Comparison of ENCODE assay signal across 8 cellular contexts in genomic region chr15:70100495-70101331, GRCh38. TPM values are rescaled to one million over a fixed set of nuclear protein-coding genes. Genes with fewer than 3 reads are reported as not detected.
A peak's percentile ranks its signal among the peaks of the same experiment; 100 is the strongest.
DNase-seq lines count a peak whose midpoint lies in the region; ATAC-seq and TF ChIP-seq lines count a peak whose summit lies in the region.

No MANE protein-coding gene starts in this region.

- no peak overlapping the region for H3K27ac ChIP-seq in CD4-positive, alpha-beta memory T cell (ENCODE audit: low read depth, low read length)
- H3K27ac ChIP-seq in ascending aorta = no peak overlapping the region

- peaks cover 0 to 7% (median 0%) of the 10 kb centered on the region in 8 donors for H3K9me3 Mint-ChIP-seq in CD4-positive, alpha-beta memory T cell

- in situ Hi-C loops in KBM-7 (cut with MboI; ENCODE audit: low pct_unique_long_range_greater_than_20kb, low sequenced_read_pairs) = no loop called here

- POLR2A ChIA-PET in CD4-positive, alpha-beta memory T cell (lab: Charles Lee; ENCODE audit: partially characterized antibody) = interaction anchor here (0.9 to 10.4 kb wide), 19 partner anchors 13 to 648 kb away, joined by 3 to 285 read pairs (median 10); partner anchors contain the start of gene RPLP1

- H3K27me3 ChIP-seq in CD4-positive, alpha-beta memory T cell (ENCODE audit: insufficient read depth, low read length) = no peaks in the 10 kb centered on the region
- H3K27me3 ChIP-seq in ascending aorta = no peaks in the 10 kb centered on the region

- peaks cover 0 to 17% of the 10 kb centered on the region in 2 donors for H3K36me3 Mint-ChIP-seq in CD4-positive, alpha-beta memory T cell

- TF ChIP-seq CTCF in ascending aorta (IDR thresholded peaks at IDR 0.05) = peak; percentile 28 to 45 (median 39)

- H3K4me1 ChIP-seq in CD4-positive, alpha-beta memory T cell (ENCODE audit: insufficient read depth, low read length) = peaks cover 30% of the 10 kb centered on the region
- peaks cover 4 to 16% of the 10 kb centered on the region in 2 donors for H3K4me1 ChIP-seq in ascending aorta

- no peak for ATAC-seq in HG02798 (IDR thresholded peaks at IDR 0.05; ENCODE audit: poor library complexity, unreplicated experiment)

- H3K36me3 ChIP-seq in CD4-positive, alpha-beta memory T cell (ENCODE audit: insufficient read depth, low read length) = no peaks in the 10 kb centered on the region
- no peaks in the 10 kb centered on the region for H3K36me3 ChIP-seq in ascending aorta

- H3K4me3 Mint-ChIP-seq in CD4-positive, alpha-beta memory T cell = peak overlapping the region; percentile 72 to 98 (median 88)

- peak; percentile 69 to 78 (median 74) for DNase-seq in CD4-positive, alpha-beta memory T cell
- DNase-seq in KBM-7 (peak; percentile 76), T-helper 2 cell (peak; percentile 39 to 80 (median 60)), ascending aorta (ENCODE audit: low spot score in 2 of 2) (peak in 1 of 2 donors; percentile 79), iris pigment epithelial cell (ENCODE audit: low read depth) (peak; percentile 80), NCI-H1048 (lab: John Stamatoyannopoulos, UW) (no peak)
- DNase-seq in stimulated activated CD4-positive, alpha-beta T cell treated with anti-CD3 and anti-CD28 coated beads, Interleukin-15, amount 100 ng/mL, for 48 hours (ENCODE audit: low read depth in 2 of 2) = peak; percentile 41 to 61

- H3K4me1 Mint-ChIP-seq in CD4-positive, alpha-beta memory T cell = peaks cover 10 to 38% (median 21%) of the 10 kb centered on the region in 4 donors

- no peaks in the 10 kb centered on the region for H3K9me3 ChIP-seq in CD4-positive, alpha-beta memory T cell (ENCODE audit: control insufficient read depth in 1 of 2, low read length in 2 of 2)
- H3K9me3 ChIP-seq in ascending aorta = no peaks in the 10 kb centered on the region

- H3K27me3 Mint-ChIP-seq in CD4-positive, alpha-beta memory T cell = peaks cover 2 to 9% of the 10 kb centered on the region in 2 donors

- H3K4me3 ChIP-seq in CD4-positive, alpha-beta memory T cell (ENCODE audit: low read length in 2 of 2) = peak overlapping the region in 1 of 2 donors; percentile 81
- peak overlapping the region; percentile 43 to 46 for H3K4me3 ChIP-seq in ascending aorta

- intact Hi-C loops in CD4-positive, alpha-beta memory T cell (cut with micrococcal nuclease) = no loop called here
- intact Hi-C loops in ascending aorta (cut with DNase I) = loop anchor here (2.0 kb wide), 2 partner anchors 56 to 374 kb away; no protein-coding TSS in a partner anchor

- H3K27ac Mint-ChIP-seq in CD4-positive, alpha-beta memory T cell = peak overlapping the region; percentile 81 to 99 (median 92)

- CTCF ChIA-PET in CD4-positive, alpha-beta memory T cell (lab: Charles Lee; ENCODE audit: partially characterized antibody) = interaction anchor here (0.8 to 3.6 kb wide), 10 partner anchors 14 to 625 kb away, joined by 3 to 26 read pairs (median 4); no protein-coding TSS in a partner anchor

RNA-seq across cellular contexts. Expression of gene TLE3, which starts 3.0 kb away (rescaled TPM):
- 100 to 1,000 TPM; 118 to 121 TPM for total RNA-seq in CD4-positive, alpha-beta memory T cell
- polyA plus RNA-seq in CD4-positive, alpha-beta memory T cell = 10 to 100 TPM in 1 of 2 donors, 1 to 10 TPM in 1; 3.6 to 22.1 TPM
- 76.4 TPM for total RNA-seq in ascending aorta
